1 cellular context compared by ENCODE assay signal in the genomic region with DNA sequence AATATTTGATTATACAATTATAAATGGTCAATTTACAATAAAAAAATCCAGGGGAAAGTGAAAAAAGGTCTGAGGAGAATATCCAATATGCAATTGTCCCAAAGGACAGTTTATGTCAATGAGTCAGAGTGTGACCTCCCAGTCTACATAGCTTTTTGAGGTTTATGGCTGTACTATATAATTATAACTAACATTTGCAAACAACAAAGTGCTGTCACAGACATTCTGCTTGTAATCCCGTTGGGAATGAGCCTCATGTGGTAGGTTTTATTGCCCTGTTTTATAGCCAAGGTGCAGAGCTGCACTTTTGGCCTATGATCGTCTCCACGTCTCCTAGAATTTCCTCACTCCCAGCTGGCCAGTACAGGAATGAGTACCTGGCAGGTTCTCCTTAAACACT.
TF ChIP-seq lines count a peak whose summit lies in the region.

No MANE protein-coding gene starts in this region.

TF ChIP-seq in H1, 55 proteins besides CTCF, POLR2A, EP300 and RAD21 (continued from another document):
- TF ChIP-seq, protein P1, sequence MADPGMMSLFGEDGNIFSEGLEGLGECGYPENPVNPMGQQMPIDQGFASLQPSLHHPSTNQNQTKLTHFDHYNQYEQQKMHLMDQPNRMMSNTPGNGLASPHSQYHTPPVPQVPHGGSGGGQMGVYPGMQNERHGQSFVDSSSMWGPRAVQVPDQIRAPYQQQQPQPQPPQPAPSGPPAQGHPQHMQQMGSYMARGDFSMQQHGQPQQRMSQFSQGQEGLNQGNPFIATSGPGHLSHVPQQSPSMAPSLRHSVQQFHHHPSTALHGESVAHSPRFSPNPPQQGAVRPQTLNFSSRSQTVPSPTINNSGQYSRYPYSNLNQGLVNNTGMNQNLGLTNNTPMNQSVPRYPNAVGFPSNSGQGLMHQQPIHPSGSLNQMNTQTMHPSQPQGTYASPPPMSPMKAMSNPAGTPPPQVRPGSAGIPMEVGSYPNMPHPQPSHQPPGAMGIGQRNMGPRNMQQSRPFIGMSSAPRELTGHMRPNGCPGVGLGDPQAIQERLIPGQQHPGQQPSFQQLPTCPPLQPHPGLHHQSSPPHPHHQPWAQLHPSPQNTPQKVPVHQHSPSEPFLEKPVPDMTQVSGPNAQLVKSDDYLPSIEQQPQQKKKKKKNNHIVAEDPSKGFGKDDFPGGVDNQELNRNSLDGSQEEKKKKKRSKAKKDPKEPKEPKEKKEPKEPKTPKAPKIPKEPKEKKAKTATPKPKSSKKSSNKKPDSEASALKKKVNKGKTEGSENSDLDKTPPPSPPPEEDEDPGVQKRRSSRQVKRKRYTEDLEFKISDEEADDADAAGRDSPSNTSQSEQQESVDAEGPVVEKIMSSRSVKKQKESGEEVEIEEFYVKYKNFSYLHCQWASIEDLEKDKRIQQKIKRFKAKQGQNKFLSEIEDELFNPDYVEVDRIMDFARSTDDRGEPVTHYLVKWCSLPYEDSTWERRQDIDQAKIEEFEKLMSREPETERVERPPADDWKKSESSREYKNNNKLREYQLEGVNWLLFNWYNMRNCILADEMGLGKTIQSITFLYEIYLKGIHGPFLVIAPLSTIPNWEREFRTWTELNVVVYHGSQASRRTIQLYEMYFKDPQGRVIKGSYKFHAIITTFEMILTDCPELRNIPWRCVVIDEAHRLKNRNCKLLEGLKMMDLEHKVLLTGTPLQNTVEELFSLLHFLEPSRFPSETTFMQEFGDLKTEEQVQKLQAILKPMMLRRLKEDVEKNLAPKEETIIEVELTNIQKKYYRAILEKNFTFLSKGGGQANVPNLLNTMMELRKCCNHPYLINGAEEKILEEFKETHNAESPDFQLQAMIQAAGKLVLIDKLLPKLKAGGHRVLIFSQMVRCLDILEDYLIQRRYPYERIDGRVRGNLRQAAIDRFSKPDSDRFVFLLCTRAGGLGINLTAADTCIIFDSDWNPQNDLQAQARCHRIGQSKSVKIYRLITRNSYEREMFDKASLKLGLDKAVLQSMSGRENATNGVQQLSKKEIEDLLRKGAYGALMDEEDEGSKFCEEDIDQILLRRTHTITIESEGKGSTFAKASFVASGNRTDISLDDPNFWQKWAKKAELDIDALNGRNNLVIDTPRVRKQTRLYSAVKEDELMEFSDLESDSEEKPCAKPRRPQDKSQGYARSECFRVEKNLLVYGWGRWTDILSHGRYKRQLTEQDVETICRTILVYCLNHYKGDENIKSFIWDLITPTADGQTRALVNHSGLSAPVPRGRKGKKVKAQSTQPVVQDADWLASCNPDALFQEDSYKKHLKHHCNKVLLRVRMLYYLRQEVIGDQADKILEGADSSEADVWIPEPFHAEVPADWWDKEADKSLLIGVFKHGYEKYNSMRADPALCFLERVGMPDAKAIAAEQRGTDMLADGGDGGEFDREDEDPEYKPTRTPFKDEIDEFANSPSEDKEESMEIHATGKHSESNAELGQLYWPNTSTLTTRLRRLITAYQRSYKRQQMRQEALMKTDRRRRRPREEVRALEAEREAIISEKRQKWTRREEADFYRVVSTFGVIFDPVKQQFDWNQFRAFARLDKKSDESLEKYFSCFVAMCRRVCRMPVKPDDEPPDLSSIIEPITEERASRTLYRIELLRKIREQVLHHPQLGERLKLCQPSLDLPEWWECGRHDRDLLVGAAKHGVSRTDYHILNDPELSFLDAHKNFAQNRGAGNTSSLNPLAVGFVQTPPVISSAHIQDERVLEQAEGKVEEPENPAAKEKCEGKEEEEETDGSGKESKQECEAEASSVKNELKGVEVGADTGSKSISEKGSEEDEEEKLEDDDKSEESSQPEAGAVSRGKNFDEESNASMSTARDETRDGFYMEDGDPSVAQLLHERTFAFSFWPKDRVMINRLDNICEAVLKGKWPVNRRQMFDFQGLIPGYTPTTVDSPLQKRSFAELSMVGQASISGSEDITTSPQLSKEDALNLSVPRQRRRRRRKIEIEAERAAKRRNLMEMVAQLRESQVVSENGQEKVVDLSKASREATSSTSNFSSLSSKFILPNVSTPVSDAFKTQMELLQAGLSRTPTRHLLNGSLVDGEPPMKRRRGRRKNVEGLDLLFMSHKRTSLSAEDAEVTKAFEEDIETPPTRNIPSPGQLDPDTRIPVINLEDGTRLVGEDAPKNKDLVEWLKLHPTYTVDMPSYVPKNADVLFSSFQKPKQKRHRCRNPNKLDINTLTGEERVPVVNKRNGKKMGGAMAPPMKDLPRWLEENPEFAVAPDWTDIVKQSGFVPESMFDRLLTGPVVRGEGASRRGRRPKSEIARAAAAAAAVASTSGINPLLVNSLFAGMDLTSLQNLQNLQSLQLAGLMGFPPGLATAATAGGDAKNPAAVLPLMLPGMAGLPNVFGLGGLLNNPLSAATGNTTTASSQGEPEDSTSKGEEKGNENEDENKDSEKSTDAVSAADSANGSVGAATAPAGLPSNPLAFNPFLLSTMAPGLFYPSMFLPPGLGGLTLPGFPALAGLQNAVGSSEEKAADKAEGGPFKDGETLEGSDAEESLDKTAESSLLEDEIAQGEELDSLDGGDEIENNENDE (IDR thresholded peaks at IDR 0.05; ENCODE audit: insufficient replicate concordance, low read length), result no peak
- no peak for TF ChIP-seq RNF2 (IDR thresholded peaks at IDR 0.05; ENCODE audit: borderline replicate concordance, low read depth, low read length, missing control alignments, poor library complexity, severe bottlenecking)
- TF ChIP-seq CHD1 (IDR thresholded peaks at IDR 0.05; ENCODE audit: low read depth, low read length), result no peak
- TF ChIP-seq SIRT6 (IDR thresholded peaks at IDR 0.05; ENCODE audit: low read length), result no peak
TF ChIP-seq in H1: peak in this region for 0.
